22 cellular contexts compared by ENCODE assay signal in genomic region chr21:35651166-35651565, GRCh38.
"Had no signal": no experiment of that assay in that cellular context is flagged by ENCODE, and none has a peak within 500 bp of the region (broad histone marks: within the 10 kb centered on the region; RNA-seq: fewer than 3 reads in every experiment).

No MANE protein-coding gene starts in this region.

- H3K36me3 ChIP-seq: brain microvascular endothelial cell, esophagus squamous epithelium, gastrocnemius medialis, left ventricle myocardium inferior, neutrophil, ovary, prostate gland, thyroid gland had no signal

- H3K9me3 ChIP-seq: esophagus squamous epithelium, gastrocnemius medialis, neutrophil, ovary, prostate gland, thyroid gland had no signal

- ATAC-seq: activated CD4-positive, CD25-positive, alpha-beta regulatory T cell treated with anti-CD3 and anti-CD28 coated beads, Interleukin-2, amount 50 U/mL, for 24 hours; activated naive CD4-positive, alpha-beta T cell treated with anti-CD3 and anti-CD28 coated beads, Interleukin-2, amount 50 U/mL, for 72 hours; effector memory CD8-positive, alpha-beta T cell; gastrocnemius medialis; natural killer cell treated with Interleukin-12 subunit alpha and Interleukin-12 subunit beta and Interleukin-15 and Interleukin-18, amount 100 ng/mL, for 72 hours; right cardiac atrium had no signal

- DNase-seq: activated T-cell treated with anti-CD3 and anti-CD28 coated beads, Interleukin-2, amount 50 U/mL, for 1 hour; aorta; brain microvascular endothelial cell; caudate nucleus; dermis blood vessel endothelial cell; effector memory CD8-positive, alpha-beta T cell; esophagus squamous epithelium; gastrocnemius medialis; hippocampal formation; left ventricle myocardium inferior; midbrain; ovary; right cardiac atrium; stimulated activated CD4-positive, alpha-beta T cell treated with anti-CD3 and anti-CD28 coated beads, Interleukin-12 subunit alpha, Interleukin-12 subunit beta, amount 100 ng/mL, for 4 hours; substantia nigra; thyroid gland had no signal

- H3K4me1 ChIP-seq: esophagus squamous epithelium, gastrocnemius medialis, left ventricle myocardium inferior, prostate gland, thyroid gland had no signal

- H3K27ac ChIP-seq: brain microvascular endothelial cell, esophagus squamous epithelium, gastrocnemius medialis, left ventricle myocardium inferior, neutrophil, ovary, prostate gland, thyroid gland, VCaP had no signal

- H3K27me3 ChIP-seq: brain microvascular endothelial cell, neutrophil, ovary, thyroid gland had no signal

- H3K4me3 ChIP-seq: esophagus squamous epithelium, gastrocnemius medialis, left ventricle myocardium inferior, ovary, prostate gland, thyroid gland had no signal
